ENCODE assay signal across 26 cellular contexts in the genomic region with DNA sequence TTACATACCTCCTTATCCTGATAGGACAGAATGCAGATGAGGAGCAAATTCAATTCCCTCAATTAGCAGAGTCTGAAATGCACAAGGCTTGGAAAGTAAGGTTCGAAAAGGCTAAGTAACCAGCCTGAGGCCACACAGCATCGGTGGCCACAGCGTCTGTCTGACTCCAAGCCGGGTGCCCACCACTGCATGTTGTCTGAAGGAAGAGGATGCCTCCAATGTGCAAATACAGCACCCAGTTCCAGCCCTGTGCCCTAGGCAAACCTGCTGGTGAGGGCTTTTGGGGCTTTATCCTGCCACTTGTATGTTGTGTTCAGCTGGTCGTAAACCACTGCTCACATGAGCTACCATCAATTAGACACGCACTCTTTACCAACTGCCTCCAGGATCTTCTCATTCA. TPM values are rescaled to one million over a fixed set of nuclear protein-coding genes. Genes with fewer than 3 reads are reported as not detected.
"Had no signal": no experiment of that assay in that cellular context is flagged by ENCODE, and none has a peak within 500 bp of the region (broad histone marks: within the 10 kb centered on the region; RNA-seq: fewer than 3 reads in every experiment).

No MANE protein-coding gene starts in this region.

- ATAC-seq: HepG2, Panc1, PC-3, Right ventricle myocardium inferior had no signal

- H3K4me1 ChIP-seq: SJCRH30 had no signal

- DNase-seq: IMR-90; Karpas-422; KG1; MG63; NCI-H1092; NCI-H1105 treated with DMSO at 0.1 percent for 48 hours; NCI-H1417 treated with DMSO at 0.1 percent for 48 hours; NCI-H146; NCI-H1694 treated with DMSO at 0.1 percent for 48 hours; NCI-H1930; NCI-H2081; NCI-H2107; NCI-H2227 treated with DMSO at 0.1 percent for 48 hours; NCI-H524; NCI-H526 treated with DMSO at 0.1 percent for 48 hours; NCI-H748 treated with DMSO at 0.1 percent for 48 hours; NK-92 treated with Interleukin-12 subunit alpha and Interleukin-12 subunit beta, amount 100 ng/mL, for 24 hours; PC-3; SHP77 treated with DMSO at 0.1 percent for 48 hours; SW 1271 had no signal

- H3K27me3 ChIP-seq: MG63, SJCRH30 had no signal

- H3K27ac ChIP-seq: RWPE1, SJCRH30 had no signal

- H3K4me3 ChIP-seq: MG63, SJCRH30 had no signal

- H3K36me3 ChIP-seq: MG63, SJCRH30 had no signal

RNA-seq across cellular contexts. Expression of gene PPP2R2C, which starts 48.6 kb away (rescaled TPM):
- total RNA-seq: IMR-90, OCI-LY7, SJCRH30 had no signal
